In genomic region chr6:57205550-57206328, GRCh38 we compare ENCODE assay signal across 1 cellular context.
TF ChIP-seq lines count a peak whose summit lies in the region.

No MANE protein-coding gene starts in this region.

TF ChIP-seq in GM12878, 131 proteins besides CTCF, POLR2A, EP300 and RAD21:
- TF ChIP-seq SMAD1 (IDR thresholded peaks at IDR 0.05; ENCODE audit: low read depth, partially characterized antibody) (no peak), JUND (IDR thresholded peaks at IDR 0.05; ENCODE audit: low read depth, low read length) (no peak), RUNX3 (IDR thresholded peaks at IDR 0.05; ENCODE audit: low read length) (peak; percentile 45), RB1 (IDR thresholded peaks at IDR 0.05; ENCODE audit: borderline replicate concordance) (no peak)
